ENCODE assay signal across 9 cellular contexts in genomic region chr15:70264014-70264492, GRCh38.
DNase-seq lines count a peak whose midpoint lies in the region; ATAC-seq and TF ChIP-seq lines count a peak whose summit lies in the region.
"Had no signal": no experiment of that assay in that cellular context is flagged by ENCODE, and none has a peak within 500 bp of the region (broad histone marks: within the 10 kb centered on the region; RNA-seq: fewer than 3 reads in every experiment).

No MANE protein-coding gene starts in this region.

- peaks cover 89% of the 10 kb centered on the region for H3K4me1 ChIP-seq in DOHH2 (ENCODE audit: control insufficient read depth, low read length)

- DNase-seq in NCI-H2171 treated with DMSO at 0.1 percent for 48 hours (lab: John Stamatoyannopoulos, UW): peak; percentile 88
- DNase-seq in WERI-Rb-1: peak; percentile 71
- peak; percentile 62 for DNase-seq in myocyte (ENCODE audit: low read depth)
- no peak for DNase-seq in midbrain (lab: John Stamatoyannopoulos, UW)
- no peak for DNase-seq in COLO829 (ENCODE audit: low spot score)

- no peak for TF ChIP-seq CTCF in DOHH2 (IDR thresholded peaks at IDR 0.05; ENCODE audit: low read depth, low read length, poor library complexity, severe bottlenecking)
- TF ChIP-seq CTCF in WERI-Rb-1 (IDR thresholded peaks at IDR 0.05; ENCODE audit: low read depth, low read length): no peak

- H3K4me3 ChIP-seq in DOHH2 (ENCODE audit: low read length) (no peak overlapping the region), WERI-Rb-1 (ENCODE audit: low read depth, low read length) (no peak overlapping the region)
- H3K4me3 ChIP-seq: SJSA1 had no signal

- H3K9me3 ChIP-seq in DOHH2 (ENCODE audit: control insufficient read depth, insufficient read depth, low read length) (no peaks in the 10 kb centered on the region), WERI-Rb-1 (ENCODE audit: severe bottlenecking) (no peaks in the 10 kb centered on the region)
- H3K9me3 ChIP-seq: SJSA1 had no signal

- no peaks in the 10 kb centered on the region for H3K9me2 ChIP-seq in DOHH2 (replicated peaks; ENCODE audit: control insufficient read depth, low read length)

- no peaks in the 10 kb centered on the region for H3F3A ChIP-seq in DOHH2 (ENCODE audit: control insufficient read depth, insufficient read depth)

- no peaks in the 10 kb centered on the region for H4K20me1 ChIP-seq in DOHH2 (ENCODE audit: control insufficient read depth, insufficient read depth, low read depth, low read length)

- H3K27me3 ChIP-seq in DOHH2 (ENCODE audit: control insufficient read depth, low read length) (no peaks in the 10 kb centered on the region), WERI-Rb-1 (ENCODE audit: insufficient read depth, low read depth, severe bottlenecking) (no peaks in the 10 kb centered on the region)
- H3K27me3 ChIP-seq: SJSA1 had no signal

- no peak for ATAC-seq in HG02763 (IDR thresholded peaks at IDR 0.05; ENCODE audit: unreplicated experiment)
- no peak for ATAC-seq in GM19324 (IDR thresholded peaks at IDR 0.05; ENCODE audit: low FRiP score, unreplicated experiment)

- H3K36me3 ChIP-seq in DOHH2 (ENCODE audit: control insufficient read depth, low read length) (no peaks in the 10 kb centered on the region), WERI-Rb-1 (no peaks in the 10 kb centered on the region)
- H3K36me3 ChIP-seq: SJSA1 had no signal

- no peak overlapping the region for H3K27ac ChIP-seq in DOHH2 (ENCODE audit: low read depth, low read length)
- peak overlapping the region; percentile 46 for H3K27ac ChIP-seq in WERI-Rb-1
- H3K27ac ChIP-seq: SJSA1 had no signal

- H3K79me2 ChIP-seq in DOHH2 (ENCODE audit: control insufficient read depth, low read length): no peaks in the 10 kb centered on the region

- peak overlapping the region; percentile 44; the same call in 1 of the 2 replicates for H3K4me2 ChIP-seq in DOHH2 (ENCODE audit: low read length)

Comparison
In these comparisons a context has a peak if more than half of its experiments do, and no peak if none do; other contexts are left out.
1. DNase-seq: peak in NCI-H2171 treated with DMSO at 0.1 percent for 48 hours (single experiment), WERI-Rb-1 (single experiment) and myocyte (single experiment); none in midbrain (single experiment) and COLO829 (single experiment).